Comparison of ENCODE assay signal across 11 cellular contexts in the genomic region with DNA sequence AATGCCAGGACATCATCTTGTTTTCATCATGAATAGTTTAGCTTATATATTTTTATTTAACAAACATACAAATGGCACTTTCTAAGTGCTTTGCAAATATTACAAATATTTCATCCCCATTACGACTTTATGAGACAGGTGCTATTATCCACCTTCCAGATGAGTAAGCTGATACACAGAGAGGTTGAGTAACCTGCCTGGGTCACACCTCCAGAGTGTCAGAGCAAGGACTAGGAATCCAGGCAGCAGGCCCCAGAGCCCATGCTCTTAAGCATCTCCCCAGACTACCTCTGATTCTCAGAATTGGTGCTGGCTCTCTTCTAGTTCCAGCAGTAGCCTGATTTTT. TPM values are rescaled to one million over a fixed set of nuclear protein-coding genes. Genes with fewer than 3 reads are reported as not detected.
DNase-seq lines count a peak whose midpoint lies in the region; ATAC-seq and TF ChIP-seq lines count a peak whose summit lies in the region.
"Had no signal": no experiment of that assay in that cellular context is flagged by ENCODE, and none has a peak within 500 bp of the region (broad histone marks: within the 10 kb centered on the region; RNA-seq: fewer than 3 reads in every experiment).

No MANE protein-coding gene starts in this region.

- H3K27ac Mint-ChIP-seq in H9 = peak overlapping the region in 1 of 3 experiments; percentile 90; a peak in 2 of 7 replicates
- H3K27ac Mint-ChIP-seq: T-helper 1 cell treated with Interleukin-12 subunit alpha and Interleukin-12 subunit beta and Interleukin-4 antibody, amounts not matched to agents 30 μg/mL and 1 μg/mL, for 36 hours had no signal

- no peak overlapping the region for H2BK120ac ChIP-seq in H9 (ENCODE audit: low read depth, low read length, poor library complexity, severe bottlenecking)

- no peaks in the 10 kb centered on the region for H3K23me2 ChIP-seq in H9 (ENCODE audit: insufficient read length, low read depth, low read length, poor library complexity, severe bottlenecking)

- H3K27me3 ChIP-seq in RWPE2 (ENCODE audit: insufficient read depth, poor library complexity, severe bottlenecking) (no peaks in the 10 kb centered on the region), subcutaneous abdominal adipose tissue (ENCODE audit: control insufficient read depth in 5 of 5, insufficient read depth in 4 of 5, low read length in 5 of 5) (peaks cover 0 to 4% (median 0%) of the 10 kb centered on the region in 5 donors), H9 (ENCODE audit: insufficient read depth, low read length) (no peaks in the 10 kb centered on the region)

- DNase-seq in NCI-H2081 (lab: John Stamatoyannopoulos, UW) (peak; percentile 9 to 58), NCI-H2081 treated with DMSO at 0.1 percent for 48 hours (lab: John Stamatoyannopoulos, UW) (no peak), RWPE2 (ENCODE audit: low spot score) (no peak), kidney glomerular epithelial cell (lab: John Stamatoyannopoulos, UW) (peak; percentile 78), occipital lobe (lab: John Stamatoyannopoulos, UW) (no peak), HuH-7.5 (ENCODE audit: low spot score) (no peak), H9 (no peak)
- DNase-seq: activated T-cell treated with anti-CD3 and anti-CD28 coated beads for 4 hours, NCI-H524 treated with DMSO at 0.1 percent for 48 hours had no signal

- H3K9me3 ChIP-seq in RWPE2 (ENCODE audit: severe bottlenecking) = no peaks in the 10 kb centered on the region
- no peaks in the 10 kb centered on the region for H3K9me3 ChIP-seq in subcutaneous abdominal adipose tissue (ENCODE audit: control insufficient read depth in 5 of 5, low read length in 5 of 5)
- H3K9me3 ChIP-seq in H9 (ENCODE audit: control insufficient read depth, low read depth, low read length) = no peaks in the 10 kb centered on the region

- no peak overlapping the region for H2AK5ac ChIP-seq in H9 (ENCODE audit: insufficient read length, low read length)

- H3K4me3 ChIP-seq in RWPE2 (ENCODE audit: severe bottlenecking) = no peak overlapping the region
- H3K4me3 ChIP-seq in subcutaneous abdominal adipose tissue (ENCODE audit: low read depth in 1 of 5, low read length in 5 of 5) = no peak overlapping the region

- no peaks in the 10 kb centered on the region for H4K20me1 ChIP-seq in H9 (ENCODE audit: control insufficient read depth, insufficient read depth, insufficient read length)

- H3K36me3 Mint-ChIP-seq in H9 (ENCODE audit: insufficient read depth in 1 of 3, low read depth in 3 of 3) = no peaks in the 10 kb centered on the region

- no peak overlapping the region for H3K56ac ChIP-seq in H9 (ENCODE audit: insufficient read length, low read depth, low read length)

- H3K9me3 Mint-ChIP-seq in H9 = no peaks in the 10 kb centered on the region
- H3K9me3 Mint-ChIP-seq: T-helper 1 cell treated with Interleukin-12 subunit alpha and Interleukin-12 subunit beta and Interleukin-4 antibody, amounts not matched to agents 30 μg/mL and 1 μg/mL, for 36 hours had no signal

- no peak overlapping the region for H3K14ac ChIP-seq in H9 (ENCODE audit: insufficient read depth, low read length)

- H4K5ac ChIP-seq in H9 (ENCODE audit: insufficient read length, low read depth, low read length) = no peak overlapping the region

- H2BK12ac ChIP-seq in H9 (ENCODE audit: insufficient read length, low read depth, low read length) = no peak overlapping the region

- H3K36me3 ChIP-seq in RWPE2 (ENCODE audit: low read depth) (no peaks in the 10 kb centered on the region), subcutaneous abdominal adipose tissue (ENCODE audit: control insufficient read depth in 5 of 5, insufficient read depth in 5 of 5, low read length in 5 of 5) (no peaks in the 10 kb centered on the region)

- WGBS in H9 (ENCODE audit: extremely low coverage, insufficient read length, low lambda C conversion rate) = no CpG with 5 or more reads among the region's 1 CpG

- no peak overlapping the region for H2AFZ ChIP-seq in H9 (ENCODE audit: low read length)

- no peak overlapping the region for H3T11ph ChIP-seq in H9 (ENCODE audit: low read length)

- H3K4me2 ChIP-seq in H9 (ENCODE audit: insufficient read depth, insufficient read length, low read length) = no peak overlapping the region

- H3K4me1 ChIP-seq in RWPE2 (ENCODE audit: insufficient read depth, poor library complexity, severe bottlenecking) = peaks cover 48% of the 10 kb centered on the region
- peaks cover 0 to 27% (median 13%) of the 10 kb centered on the region in 5 donors for H3K4me1 ChIP-seq in subcutaneous abdominal adipose tissue (ENCODE audit: control insufficient read depth in 5 of 5, insufficient read depth in 5 of 5, low read length in 5 of 5)
- no peaks in the 10 kb centered on the region for H3K4me1 ChIP-seq in H9 (ENCODE audit: insufficient read depth, low read length)

- H3K18ac ChIP-seq in H9 (ENCODE audit: insufficient read length, low read depth, low read length) = no peak overlapping the region

- H3K9ac ChIP-seq in subcutaneous abdominal adipose tissue (ENCODE audit: low read length in 5 of 5) = no peak overlapping the region
- no peak overlapping the region for H3K9ac ChIP-seq in H9 (ENCODE audit: extremely low read depth, insufficient read length, low read length)

- H3K79me2 ChIP-seq in H9 (ENCODE audit: insufficient read depth, low read length) = no peaks in the 10 kb centered on the region

- H3K4me1 Mint-ChIP-seq in H9 = peaks cover 8 to 29% of the 10 kb centered on the region in 2 experiments

- no peak overlapping the region for H2BK15ac ChIP-seq in H9 (ENCODE audit: low read depth, low read length)

- no peak overlapping the region for H2BK5ac ChIP-seq in H9 (ENCODE audit: insufficient read length, low read length)

- H3K79me1 ChIP-seq in H9 (ENCODE audit: insufficient read depth, low read depth, low read length, poor library complexity, severe bottlenecking) = no peaks in the 10 kb centered on the region

- H4K91ac ChIP-seq in H9 (ENCODE audit: insufficient read length, low read depth, low read length) = no peak overlapping the region

- H2BK20ac ChIP-seq in H9 (ENCODE audit: low read depth, low read length, poor library complexity, severe bottlenecking) = no peak overlapping the region

- no peaks in the 10 kb centered on the region for H3K27me3 Mint-ChIP-seq in H9 (ENCODE audit: low read depth)

- no peak overlapping the region for H3K23ac ChIP-seq in H9 (ENCODE audit: insufficient read length, low read depth, low read length)

- H3K4ac ChIP-seq in H9 (ENCODE audit: low read depth, low read length) = no peak overlapping the region

- peak overlapping the region; percentile 91 for H3K27ac ChIP-seq in RWPE2 (ENCODE audit: poor library complexity, severe bottlenecking)
- H3K27ac ChIP-seq in subcutaneous abdominal adipose tissue (ENCODE audit: low read depth, low read length) = peak overlapping the region; percentile 10
- no peak overlapping the region for H3K27ac ChIP-seq in H9 (ENCODE audit: insufficient read length, low read depth, low read length)

- ATAC-seq in RWPE2 (ENCODE audit: low read depth) = peak; percentile 68

- no peak overlapping the region for H3K4me3 Mint-ChIP-seq in H9
- H3K4me3 Mint-ChIP-seq: T-helper 1 cell treated with Interleukin-12 subunit alpha and Interleukin-12 subunit beta and Interleukin-4 antibody, amounts not matched to agents 30 μg/mL and 1 μg/mL, for 36 hours had no signal

- H4K8ac ChIP-seq in H9 (replicated peaks; ENCODE audit: insufficient read length, low read depth, low read length) = no peak overlapping the region

- TF ChIP-seq CTCF in RWPE2 (IDR thresholded peaks at IDR 0.05; ENCODE audit: poor library complexity, severe bottlenecking) (no peak), H9 (conservative IDR thresholded peaks at IDR 0.05) (no peak)

RNA-seq across cellular contexts. Expression of a gene that starts 40.0 kb away (rescaled TPM):
- total RNA-seq in occipital lobe (34.9 TPM), H9 (2021) (8.3 and 9.5 TPM in 2 replicates)

Comparison
In these comparisons a context has a peak if more than half of its experiments do, and no peak if none do; other contexts are left out.
1. DNase-seq: peak in NCI-H2081 (2 of 2) and kidney glomerular epithelial cell (single experiment); none in NCI-H2081 treated with DMSO at 0.1 percent for 48 hours (single experiment), RWPE2 (single experiment), occipital lobe (single experiment), HuH-7.5 (single experiment) and H9 (single experiment).